In genomic region chr17:75511610-75512575, GRCh38 we compare ENCODE assay signal across 1 cellular context.
TF ChIP-seq lines count a peak whose summit lies in the region.

No MANE protein-coding gene starts in this region.

TF ChIP-seq in HepG2, 621 proteins besides CTCF, POLR2A, EP300 and RAD21 (continued from another document and continues in another):
- TF ChIP-seq KMT2A (CRISPR knock-in tag; IDR thresholded peaks at IDR 0.05): 0 out of 2 replicates have a peak, but pooled peaks have one; percentile 23
- peak; percentile 86; the same call in 1 of the 2 replicates for TF ChIP-seq KDM5B (CRISPR knock-in tag; IDR thresholded peaks at IDR 0.05; ENCODE audit: borderline replicate concordance)
- no peak for TF ChIP-seq TERF1 (CRISPR knock-in tag; IDR thresholded peaks at IDR 0.05)
- TF ChIP-seq GTF2F1 (IDR thresholded peaks at IDR 0.05; ENCODE audit: low read length): peak; percentile 80; the same call in 1 of the 2 replicates
- TF ChIP-seq MEIS2 (CRISPR knock-in tag; IDR thresholded peaks at IDR 0.05): peak; percentile 89
- TF ChIP-seq ZBTB14 (CRISPR knock-in tag; IDR thresholded peaks at IDR 0.05): 0 out of 2 replicates have a peak, but pooled peaks have one; percentile 20
- no peak for TF ChIP-seq ATF7 (IDR thresholded peaks at IDR 0.05)
- peak; percentile 81; the same call in 1 of the 2 replicates for TF ChIP-seq ATF7 (CRISPR knock-in tag; IDR thresholded peaks at IDR 0.05)
- TF ChIP-seq SP2 (CRISPR knock-in tag; IDR thresholded peaks at IDR 0.05): no peak
- TF ChIP-seq CENPT (CRISPR knock-in tag; IDR thresholded peaks at IDR 0.05; ENCODE audit: low read depth): no peak
- peak; percentile 68; the same call in 1 of the 2 replicates for TF ChIP-seq ZNF777 (CRISPR knock-in tag; IDR thresholded peaks at IDR 0.05)
- TF ChIP-seq USF2 (IDR thresholded peaks at IDR 0.05; ENCODE audit: low read depth, low read length): no peak
- TF ChIP-seq USF2 (CRISPR knock-in tag; IDR thresholded peaks at IDR 0.05; ENCODE audit: borderline replicate concordance): no peak
- TF ChIP-seq ZNF18 (CRISPR knock-in tag; IDR thresholded peaks at IDR 0.05; ENCODE audit: insufficient replicate concordance): no peak
- no peak for TF ChIP-seq GATA4 (IDR thresholded peaks at IDR 0.05; ENCODE audit: borderline replicate concordance, low read depth)
- TF ChIP-seq ZNF580 (CRISPR knock-in tag; IDR thresholded peaks at IDR 0.05; ENCODE audit: borderline replicate concordance, low read depth): peak; percentile 89; the same call in 1 of the 2 replicates
- TF ChIP-seq JDP2 (CRISPR knock-in tag; IDR thresholded peaks at IDR 0.05; ENCODE audit: borderline replicate concordance): no peak
- TF ChIP-seq FOXP4 (CRISPR knock-in tag; IDR thresholded peaks at IDR 0.05): peak; percentile 92
- no peak for TF ChIP-seq ARID3A (IDR thresholded peaks at IDR 0.05; ENCODE audit: low read depth, low read length)
- TF ChIP-seq ATF4 (CRISPR knock-in tag; IDR thresholded peaks at IDR 0.05): no peak
- TF ChIP-seq ZFP37 (CRISPR knock-in tag; IDR thresholded peaks at IDR 0.05; ENCODE audit: borderline replicate concordance): peak; percentile 72; the same call in 1 of the 2 replicates
- TF ChIP-seq ZNF20 (CRISPR knock-in tag; IDR thresholded peaks at IDR 0.05): no peak
- peak; percentile 80; the same call in 1 of the 2 replicates for TF ChIP-seq ZSCAN31 (CRISPR knock-in tag; IDR thresholded peaks at IDR 0.05; ENCODE audit: low read depth)
- no peak for TF ChIP-seq RARG (CRISPR knock-in tag; IDR thresholded peaks at IDR 0.05; ENCODE audit: low read depth)
- no peak for TF ChIP-seq ZBTB39 (CRISPR knock-in tag; IDR thresholded peaks at IDR 0.05)
- TF ChIP-seq REXO4 (CRISPR knock-in tag; IDR thresholded peaks at IDR 0.05; ENCODE audit: borderline replicate concordance): no peak
- TF ChIP-seq ZNF564 (CRISPR knock-in tag; IDR thresholded peaks at IDR 0.05): no peak
- no peak for TF ChIP-seq ZSCAN20 (CRISPR knock-in tag; IDR thresholded peaks at IDR 0.05; ENCODE audit: borderline replicate concordance)
- TF ChIP-seq ZNF841 (CRISPR knock-in tag; IDR thresholded peaks at IDR 0.05; ENCODE audit: borderline replicate concordance): no peak
- no peak for TF ChIP-seq ZUFSP (CRISPR knock-in tag; IDR thresholded peaks at IDR 0.05; ENCODE audit: borderline replicate concordance)
- peak; percentile 95 for TF ChIP-seq ZMYM3 (CRISPR knock-in tag; IDR thresholded peaks at IDR 0.05)
- no peak for TF ChIP-seq NFATC3 (CRISPR knock-in tag; IDR thresholded peaks at IDR 0.05)
- TF ChIP-seq SATB2 (CRISPR knock-in tag; IDR thresholded peaks at IDR 0.05): no peak
- TF ChIP-seq FOXO4 (CRISPR knock-in tag; conservative IDR thresholded peaks at IDR 0.05): peak; percentile 97
- TF ChIP-seq ZNF124 (CRISPR knock-in tag; IDR thresholded peaks at IDR 0.05): peak; percentile 89; the same call in 1 of the 2 replicates
- no peak for TF ChIP-seq HES4 (CRISPR knock-in tag; IDR thresholded peaks at IDR 0.05; ENCODE audit: borderline replicate concordance)
- 0 out of 2 replicates have a peak, but pooled peaks have one; percentile 51 for TF ChIP-seq MXD4 (CRISPR knock-in tag; IDR thresholded peaks at IDR 0.05)
- peak; percentile 78 for TF ChIP-seq MXD1 (CRISPR knock-in tag; IDR thresholded peaks at IDR 0.05)
- peak; percentile 96 for TF ChIP-seq TFDP1 (CRISPR knock-in tag; IDR thresholded peaks at IDR 0.05; ENCODE audit: borderline replicate concordance)
- no peak for TF ChIP-seq SNAI1 (CRISPR knock-in tag; IDR thresholded peaks at IDR 0.05; ENCODE audit: borderline replicate concordance)
- no peak for TF ChIP-seq ZNF3 (CRISPR knock-in tag; IDR thresholded peaks at IDR 0.05)
- TF ChIP-seq RFX1 (IDR thresholded peaks at IDR 0.05): no peak
- peak; percentile 94 for TF ChIP-seq ZNF331 (CRISPR knock-in tag; IDR thresholded peaks at IDR 0.05)
- no peak for TF ChIP-seq ZNF354B (CRISPR knock-in tag; IDR thresholded peaks at IDR 0.05)
- TF ChIP-seq KAT8 (CRISPR knock-in tag; IDR thresholded peaks at IDR 0.05): peak; percentile 75
